Comparison of ENCODE assay signal across 15 cellular contexts in genomic region chr22:36347094-36347493, GRCh38. TPM values are rescaled to one million over a fixed set of nuclear protein-coding genes. Genes with fewer than 3 reads are reported as not detected.
DNase-seq lines count a peak whose midpoint lies in the region; ATAC-seq, FAIRE-seq and TF ChIP-seq lines count a peak whose summit lies in the region.
"Had no signal": no experiment of that assay in that cellular context is flagged by ENCODE, and none has a peak within 500 bp of the region (broad histone marks: within the 10 kb centered on the region; RNA-seq: fewer than 3 reads in every experiment).

No MANE protein-coding gene starts in this region.

- no peaks in the 10 kb centered on the region for H3K9me3 Mint-ChIP-seq in T-helper 2 cell treated with Interferon-gamma antibody and Interleukin-4, amounts not matched to agents 5 μg/mL and 100 μg/mL, for 36 hours
- no peaks in the 10 kb centered on the region for H3K9me3 Mint-ChIP-seq in immature natural killer cell
- H3K9me3 Mint-ChIP-seq in stimulated activated effector memory CD8-positive, alpha-beta T cell treated with anti-CD3 and anti-CD28 coated beads, Interleukin-12 subunit alpha, Interleukin-12 subunit beta, amount 100 ng/mL, for 72 hours, result no peaks in the 10 kb centered on the region
- H3K9me3 Mint-ChIP-seq: naive B cell; stimulated activated naive B cell treated with anti-CD40 and anti-IgM and Interleukin-4, amounts not matched to agents 10 μg/mL and 1 μg/mL and 100 μg/mL, for 72 hours had no signal

- H3K27ac ChIP-seq in kidney (ENCODE audit: low read depth in 2 of 2, low read length in 2 of 2), result peak overlapping the region in 1 of 2 donors; percentile 22

- DNase-seq in T-helper 2 cell treated with Interferon-gamma antibody and Interleukin-4, amounts not matched to agents 5 μg/mL and 100 μg/mL, for 36 hours (ENCODE audit: low spot score), result no peak
- DNase-seq in T-helper 2 cell (no peak), T-helper 17 cell (no peak), immature natural killer cell (no peak), kidney (no peak)
- no peak for DNase-seq in stimulated activated effector memory CD8-positive, alpha-beta T cell treated with anti-CD3 and anti-CD28 coated beads, Interleukin-12 subunit alpha, Interleukin-12 subunit beta, amount 100 ng/mL, for 72 hours (ENCODE audit: low spot score in 2 of 2)
- DNase-seq in stimulated activated CD4-positive, alpha-beta T cell treated with anti-CD3 and anti-CD28 coated beads, Interleukin-2, amount 100 ng/mL, for 48 hours, result no peak
- DNase-seq: activated naive CD4-positive, alpha-beta T cell treated with Interleukin-2 at 50 U/mL for 16 hours; naive B cell; NCI-H510A; SHP77 treated with DMSO at 0.1 percent for 48 hours; stimulated activated naive B cell treated with anti-CD40 and anti-IgM and Interleukin-4, amounts not matched to agents 10 μg/mL and 1 μg/mL and 100 μg/mL, for 72 hours had no signal

- intact Hi-C loops in kidney (cut with DNase I), result no loop called here

- H3K4me1 ChIP-seq in kidney (ENCODE audit: control insufficient read depth in 1 of 2, insufficient read depth in 1 of 2, low read depth in 1 of 2, low read length in 2 of 2), result peaks cover 28 to 31% of the 10 kb centered on the region in 2 donors

- H3K27ac Mint-ChIP-seq in T-helper 2 cell treated with Interferon-gamma antibody and Interleukin-4, amounts not matched to agents 5 μg/mL and 100 μg/mL, for 36 hours, result peak overlapping the region; percentile 45
- peak overlapping the region; percentile 98 for H3K27ac Mint-ChIP-seq in T-helper 17 cell
- H3K27ac Mint-ChIP-seq in immature natural killer cell, result peak overlapping the region; percentile 30 to 90 (median 62)
- H3K27ac Mint-ChIP-seq in stimulated activated effector memory CD8-positive, alpha-beta T cell treated with anti-CD3 and anti-CD28 coated beads, Interleukin-12 subunit alpha, Interleukin-12 subunit beta, amount 100 ng/mL, for 72 hours, result peak overlapping the region; percentile 83

- H3K9me3 ChIP-seq in T-helper 17 cell (ENCODE audit: control insufficient read depth, low read length, poor library complexity, severe bottlenecking) (no peaks in the 10 kb centered on the region), kidney (ENCODE audit: control insufficient read depth in 1 of 2, low read length in 2 of 2) (no peaks in the 10 kb centered on the region)
- H3K9me3 ChIP-seq: A549 had no signal

- no peak for FAIRE-seq in kidney (lab: Jason Lieb, UNC)
- FAIRE-seq: A549 had no signal

- ATAC-seq in T-helper 17 cell (no peak), GM21619 (IDR thresholded peaks at IDR 0.05; ENCODE audit: unreplicated experiment) (no peak)
- ATAC-seq in stimulated activated effector memory CD8-positive, alpha-beta T cell treated with anti-CD3 and anti-CD28 coated beads, Interleukin-12 subunit alpha, Interleukin-12 subunit beta, amount 100 ng/mL, for 72 hours, result no peak
- ATAC-seq: A549; activated CD4-positive, CD25-positive, alpha-beta regulatory T cell treated with anti-CD3 and anti-CD28 coated beads, Interleukin-2, amount 50 U/mL, for 24 hours; stimulated activated naive B cell treated with anti-CD40 and anti-IgM and Interleukin-4, amounts not matched to agents 10 μg/mL and 1 μg/mL and 100 μg/mL, for 72 hours had no signal

- peaks cover 49% of the 10 kb centered on the region for H3K4me1 Mint-ChIP-seq in T-helper 2 cell treated with Interferon-gamma antibody and Interleukin-4, amounts not matched to agents 5 μg/mL and 100 μg/mL, for 36 hours (ENCODE audit: low read depth)
- H3K4me1 Mint-ChIP-seq in T-helper 17 cell (peaks cover 56% of the 10 kb centered on the region), immature natural killer cell (peaks cover 68 to 79% of the 10 kb centered on the region in 2 donors)
- H3K4me1 Mint-ChIP-seq in stimulated activated effector memory CD8-positive, alpha-beta T cell treated with anti-CD3 and anti-CD28 coated beads, Interleukin-12 subunit alpha, Interleukin-12 subunit beta, amount 100 ng/mL, for 72 hours, result peaks cover 71% of the 10 kb centered on the region

- no peak overlapping the region for H3K4me3 Mint-ChIP-seq in T-helper 2 cell treated with Interferon-gamma antibody and Interleukin-4, amounts not matched to agents 5 μg/mL and 100 μg/mL, for 36 hours
- H3K4me3 Mint-ChIP-seq in T-helper 17 cell (no peak overlapping the region), immature natural killer cell (no peak overlapping the region)
- peak overlapping the region; percentile 73 for H3K4me3 Mint-ChIP-seq in stimulated activated effector memory CD8-positive, alpha-beta T cell treated with anti-CD3 and anti-CD28 coated beads, Interleukin-12 subunit alpha, Interleukin-12 subunit beta, amount 100 ng/mL, for 72 hours

- no peak for TF ChIP-seq CTCF in kidney (IDR thresholded peaks at IDR 0.05; ENCODE audit: borderline replicate concordance, extremely low read depth, insufficient read depth)

- H3K9ac ChIP-seq in kidney (ENCODE audit: low read length in 2 of 2), result no peak overlapping the region

- peaks cover 16 to 29% of the 10 kb centered on the region in 2 donors for H3K36me3 ChIP-seq in kidney (ENCODE audit: control insufficient read depth in 1 of 2, insufficient read depth in 2 of 2, low read length in 2 of 2)

- no peaks in the 10 kb centered on the region for H3K27me3 Mint-ChIP-seq in T-helper 2 cell treated with Interferon-gamma antibody and Interleukin-4, amounts not matched to agents 5 μg/mL and 100 μg/mL, for 36 hours (ENCODE audit: low read depth)
- H3K27me3 Mint-ChIP-seq in T-helper 17 cell, result no peaks in the 10 kb centered on the region
- peaks cover 4 to 6% (median 6%) of the 10 kb centered on the region in 3 donors for H3K27me3 Mint-ChIP-seq in immature natural killer cell (ENCODE audit: low read depth in 3 of 3)
- H3K27me3 Mint-ChIP-seq: naive B cell; stimulated activated naive B cell treated with anti-CD40 and anti-IgM and Interleukin-4, amounts not matched to agents 10 μg/mL and 1 μg/mL and 100 μg/mL, for 72 hours had no signal

- no peak overlapping the region for H3K4me3 ChIP-seq in kidney (ENCODE audit: low read length in 2 of 2)
- H3K4me3 ChIP-seq: A549 had no signal

- H3K36me3 Mint-ChIP-seq in T-helper 2 cell treated with Interferon-gamma antibody and Interleukin-4, amounts not matched to agents 5 μg/mL and 100 μg/mL, for 36 hours (ENCODE audit: low read depth), result peaks cover 52% of the 10 kb centered on the region
- H3K36me3 Mint-ChIP-seq in T-helper 17 cell (ENCODE audit: low read depth) (peaks cover 2% of the 10 kb centered on the region), immature natural killer cell (peaks cover 0 to 9% (median 8%) of the 10 kb centered on the region in 3 donors)
- H3K36me3 Mint-ChIP-seq in stimulated activated effector memory CD8-positive, alpha-beta T cell treated with anti-CD3 and anti-CD28 coated beads, Interleukin-12 subunit alpha, Interleukin-12 subunit beta, amount 100 ng/mL, for 72 hours, result peaks cover 88% of the 10 kb centered on the region

RNA-seq across cellular contexts. Expression of gene MYH9, which starts 40.7 kb away (rescaled TPM):
- 1,000 to 10,000 TPM; 1,038 to 1,220 TPM for total RNA-seq in T-helper 17 cell
- polyA plus RNA-seq in immature natural killer cell, result 100 to 1,000 TPM in 1 of 3 donors, 10 to 100 TPM in 1, 1 to 10 TPM in 1; 8.7 to 355 (median 40.2) TPM
- total RNA-seq in kidney, result 655 TPM
- 85.2 TPM for polyA plus RNA-seq in kidney (ENCODE audit: insufficient read depth, low read depth, low replicate concordance)

Comparison
In these comparisons a context has a peak if more than half of its experiments do, and no peak if none do; other contexts are left out.
1. H3K27ac Mint-ChIP-seq: peak in every context shown above with its lines; median percentile 98 in T-helper 17 cell; 83 in stimulated activated effector memory CD8-positive, alpha-beta T cell treated with anti-CD3 and anti-CD28 coated beads, Interleukin-12 subunit alpha, Interleukin-12 subunit beta, amount 100 ng/mL, for 72 hours; 62 in immature natural killer cell; 45 in T-helper 2 cell treated with Interferon-gamma antibody and Interleukin-4, amounts not matched to agents 5 μg/mL and 100 μg/mL, for 36 hours.